ENCODE assay signal across 1 cellular context in genomic region chr14:100747021-100747586, GRCh38.
TF ChIP-seq lines count a peak whose summit lies in the region.

No MANE protein-coding gene starts in this region.

TF ChIP-seq in H1, 55 proteins besides CTCF, POLR2A, EP300 and RAD21 (continued from another document):
- TF ChIP-seq MAX (IDR thresholded peaks at IDR 0.05) (no peak), E2F6 (IDR thresholded peaks at IDR 0.05) (no peak), NRF1 (IDR thresholded peaks at IDR 0.05; ENCODE audit: low read depth, low read length) (no peak), JUN (IDR thresholded peaks at IDR 0.05; ENCODE audit: low read depth, low read length) (no peak), SIN3A (conservative IDR thresholded peaks at IDR 0.05 in 1 of 2, IDR thresholded peaks at IDR 0.05 in 1 of 2; ENCODE audit: low read depth in 1 of 2, low read length in 2 of 2) (no peak), GABPA (IDR thresholded peaks at IDR 0.05; ENCODE audit: borderline replicate concordance, insufficient read depth, low read length) (no peak), EZH2 (IDR thresholded peaks at IDR 0.05; ENCODE audit: low read depth, low read length, severe bottlenecking) (no peak)
